ENCODE assay signal across 17 cellular contexts in genomic region chr4:176409627-176410026, GRCh38.
A peak's percentile ranks its signal among the peaks of the same experiment; 100 is the strongest.
DNase-seq lines count a peak whose midpoint lies in the region; ATAC-seq and TF ChIP-seq lines count a peak whose summit lies in the region.
"Had no signal": no experiment of that assay in that cellular context is flagged by ENCODE, and none has a peak within 500 bp of the region (broad histone marks: within the 10 kb centered on the region; RNA-seq: fewer than 3 reads in every experiment).

No MANE protein-coding gene starts in this region.

- no peaks in the 10 kb centered on the region for H3K9me3 Mint-ChIP-seq in stimulated activated memory B cell treated with anti-CD40 and anti-IgM and Interleukin-4, amounts not matched to agents 10 μg/mL and 1 μg/mL and 100 μg/mL, for 72 hours

- no peak overlapping the region for H3K27ac Mint-ChIP-seq in stimulated activated memory B cell treated with anti-CD40 and anti-IgM and Interleukin-4, amounts not matched to agents 10 μg/mL and 1 μg/mL and 100 μg/mL, for 72 hours

- no peaks in the 10 kb centered on the region for H3K36me3 Mint-ChIP-seq in stimulated activated memory B cell treated with anti-CD40 and anti-IgM and Interleukin-4, amounts not matched to agents 10 μg/mL and 1 μg/mL and 100 μg/mL, for 72 hours

- H3K4me1 Mint-ChIP-seq in stimulated activated memory B cell treated with anti-CD40 and anti-IgM and Interleukin-4, amounts not matched to agents 10 μg/mL and 1 μg/mL and 100 μg/mL, for 72 hours = no peaks in the 10 kb centered on the region

- TF ChIP-seq CTCF in fibroblast of the aortic adventitia (IDR thresholded peaks at IDR 0.05; ENCODE audit: insufficient read depth, low read length) = no peak

- DNase-seq in A172 (ENCODE audit: low spot score) (peak; percentile 35), ELR (ENCODE audit: low read depth) (peak; percentile 59), NCI-H226 (peak; percentile 33), fibroblast of the aortic adventitia (ENCODE audit: low read depth) (peak; percentile 13), SHP77 treated with DMSO at 0.1 percent for 48 hours (lab: John Stamatoyannopoulos, UW) (no peak), Kasumi-1 (lab: John Stamatoyannopoulos, UW) (no peak)
- DNase-seq in stimulated activated CD4-positive, alpha-beta T cell treated with anti-CD3 and anti-CD28 coated beads, Interleukin-4, amount 100 ng/mL, for 1 hour = no peak
- DNase-seq: 8988T, NCI-H1092, NCI-H146, NCI-H2081, NCI-H510A, NCI-H774, PC-3 had no signal

- no peak overlapping the region for H3K4me3 ChIP-seq in fibroblast of the aortic adventitia (ENCODE audit: low read depth, low read length)
- H3K4me3 ChIP-seq: HAP-1, K562 had no signal

- H3K4me3 Mint-ChIP-seq in stimulated activated memory B cell treated with anti-CD40 and anti-IgM and Interleukin-4, amounts not matched to agents 10 μg/mL and 1 μg/mL and 100 μg/mL, for 72 hours = no peak overlapping the region

- no peak for ATAC-seq in stimulated activated memory B cell treated with anti-CD40 and anti-IgM and Interleukin-4, amounts not matched to agents 10 μg/mL and 1 μg/mL and 100 μg/mL, for 72 hours
- ATAC-seq: K562, PC-3 had no signal

- no peaks in the 10 kb centered on the region for H3K27me3 Mint-ChIP-seq in stimulated activated memory B cell treated with anti-CD40 and anti-IgM and Interleukin-4, amounts not matched to agents 10 μg/mL and 1 μg/mL and 100 μg/mL, for 72 hours

Comparison
In these comparisons a context has a peak if more than half of its experiments do, and no peak if none do; other contexts are left out.
1. DNase-seq: peak in A172 (single experiment), ELR (single experiment), NCI-H226 (single experiment) and fibroblast of the aortic adventitia (single experiment); none in SHP77 treated with DMSO at 0.1 percent for 48 hours (single experiment), stimulated activated CD4-positive, alpha-beta T cell treated with anti-CD3 and anti-CD28 coated beads, Interleukin-4, amount 100 ng/mL, for 1 hour (single experiment) and Kasumi-1 (0 of 2).